Comparison of ENCODE assay signal across 12 cellular contexts in the genomic region with DNA sequence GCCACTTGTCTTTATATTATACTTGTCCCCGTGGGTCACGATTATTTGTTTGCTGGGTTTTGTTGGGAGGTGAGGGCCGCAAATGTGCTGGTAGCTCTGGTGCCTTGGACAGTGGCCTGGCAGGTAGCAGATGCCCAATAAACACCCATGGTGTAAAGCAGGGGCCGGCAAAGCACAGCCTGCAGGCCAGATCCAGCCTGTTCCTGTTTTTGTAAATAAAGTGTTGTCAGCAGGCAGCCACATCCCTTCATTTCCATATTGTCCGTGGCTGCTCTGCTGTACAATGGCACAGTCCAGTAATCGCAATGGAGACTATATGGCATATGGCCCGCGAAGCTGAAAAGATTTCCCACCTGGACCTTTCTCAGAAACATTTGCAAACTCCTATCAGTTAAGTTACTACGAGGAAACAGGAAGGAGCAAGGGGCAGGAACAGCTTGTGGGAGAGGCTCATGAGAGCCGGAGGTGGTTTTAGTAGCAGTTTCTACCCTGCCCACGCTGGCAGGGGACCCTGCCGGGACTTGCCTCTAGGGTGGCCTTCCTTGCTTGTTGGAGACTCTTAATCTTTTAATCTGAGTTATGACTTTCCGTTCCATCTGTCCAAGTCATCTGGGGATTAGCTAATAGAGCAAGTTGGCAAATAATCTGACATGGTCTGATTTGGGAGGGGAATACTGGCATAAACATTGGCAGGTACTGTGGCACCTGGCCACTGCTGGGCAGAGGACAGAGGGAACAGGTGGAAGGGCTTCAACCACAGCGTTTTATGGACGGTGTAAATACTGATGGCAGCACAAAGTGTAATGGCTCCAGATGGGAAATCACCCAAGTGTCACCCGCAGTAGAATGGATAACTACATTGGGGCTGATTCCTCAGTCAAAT. TPM values are rescaled to one million over a fixed set of nuclear protein-coding genes. Genes with fewer than 3 reads are reported as not detected.
DNase-seq lines count a peak whose midpoint lies in the region; ATAC-seq lines count a peak whose summit lies in the region.
"Had no signal": no experiment of that assay in that cellular context is flagged by ENCODE, and none has a peak within 500 bp of the region (broad histone marks: within the 10 kb centered on the region; RNA-seq: fewer than 3 reads in every experiment).

No MANE protein-coding gene starts in this region.

- H3K4me1 Mint-ChIP-seq in stimulated activated effector memory CD8-positive, alpha-beta T cell treated with anti-CD3 and anti-CD28 coated beads, Interleukin-12 subunit alpha, Interleukin-12 subunit beta, amount 100 ng/mL, for 72 hours: no peaks in the 10 kb centered on the region
- H3K4me1 Mint-ChIP-seq: activated CD4-positive, alpha-beta T cell treated with anti-CD3 and anti-CD28 coated beads for 36 hours; activated naive CD4-positive, alpha-beta T cell treated with anti-CD3 and anti-CD28 coated beads, Interleukin-2, amount 50 U/mL, for 24 hours had no signal

- no peak overlapping the region for H3K4me3 Mint-ChIP-seq in stimulated activated effector memory CD8-positive, alpha-beta T cell treated with anti-CD3 and anti-CD28 coated beads, Interleukin-12 subunit alpha, Interleukin-12 subunit beta, amount 100 ng/mL, for 72 hours
- H3K4me3 Mint-ChIP-seq: activated CD4-positive, alpha-beta T cell treated with anti-CD3 and anti-CD28 coated beads for 36 hours; activated naive CD4-positive, alpha-beta T cell treated with anti-CD3 and anti-CD28 coated beads, Interleukin-2, amount 50 U/mL, for 24 hours had no signal

- H3K4me1 ChIP-seq in esophagus (ENCODE audit: control insufficient read depth in 2 of 2, insufficient read depth in 2 of 2, low read length in 1 of 2): peaks cover 0 to 5% of the 10 kb centered on the region in 2 donors

- 39 to 54% methylated on average over 16 of the region's 16 CpGs for WGBS in esophagus, 2 donors

- no peaks in the 10 kb centered on the region for H3K36me3 Mint-ChIP-seq in stimulated activated effector memory CD8-positive, alpha-beta T cell treated with anti-CD3 and anti-CD28 coated beads, Interleukin-12 subunit alpha, Interleukin-12 subunit beta, amount 100 ng/mL, for 72 hours
- H3K36me3 Mint-ChIP-seq: activated naive CD4-positive, alpha-beta T cell treated with anti-CD3 and anti-CD28 coated beads, Interleukin-2, amount 50 U/mL, for 24 hours had no signal

- H3K9me3 Mint-ChIP-seq in stimulated activated effector memory CD8-positive, alpha-beta T cell treated with anti-CD3 and anti-CD28 coated beads, Interleukin-12 subunit alpha, Interleukin-12 subunit beta, amount 100 ng/mL, for 72 hours: no peaks in the 10 kb centered on the region
- H3K9me3 Mint-ChIP-seq: activated naive CD4-positive, alpha-beta T cell treated with anti-CD3 and anti-CD28 coated beads, Interleukin-2, amount 50 U/mL, for 24 hours had no signal

- no peak overlapping the region for H3K27ac Mint-ChIP-seq in stimulated activated effector memory CD8-positive, alpha-beta T cell treated with anti-CD3 and anti-CD28 coated beads, Interleukin-12 subunit alpha, Interleukin-12 subunit beta, amount 100 ng/mL, for 72 hours
- H3K27ac Mint-ChIP-seq: activated CD4-positive, alpha-beta T cell treated with anti-CD3 and anti-CD28 coated beads for 36 hours; activated naive CD4-positive, alpha-beta T cell treated with anti-CD3 and anti-CD28 coated beads, Interleukin-2, amount 50 U/mL, for 24 hours had no signal

- DNase-seq in OCI-M1 (lab: John Stamatoyannopoulos, UW): peak; percentile 69
- peak in 5 of 49 donors; percentile 3 to 39 (median 14) for DNase-seq in substantia nigra (lab: John Stamatoyannopoulos, UW)
- DNase-seq in stimulated activated CD4-positive, alpha-beta T cell treated with anti-CD3 and anti-CD28 coated beads, Interleukin-4, amount 100 ng/mL, for 4 hours: no peak
- DNase-seq in HuH-7.5 (ENCODE audit: low spot score): no peak
- DNase-seq in stimulated activated effector memory CD8-positive, alpha-beta T cell treated with anti-CD3 and anti-CD28 coated beads, Interleukin-12 subunit alpha, Interleukin-12 subunit beta, amount 100 ng/mL, for 72 hours (ENCODE audit: low spot score in 2 of 2): no peak
- DNase-seq: activated CD4-positive, alpha-beta T cell treated with anti-CD3 and anti-CD28 coated beads for 36 hours; Kasumi-1; left cardiac atrium; stimulated activated naive CD4-positive, alpha-beta T cell had no signal

- no peaks in the 10 kb centered on the region for H3K9me3 ChIP-seq in esophagus (ENCODE audit: control insufficient read depth in 2 of 2, insufficient read depth in 1 of 2, low read depth in 1 of 2, low read length in 1 of 2)

- H3K36me3 ChIP-seq in esophagus (ENCODE audit: control insufficient read depth in 2 of 2, insufficient read depth in 2 of 2, low read length in 1 of 2): no peaks in the 10 kb centered on the region

- H3K27me3 ChIP-seq in esophagus (ENCODE audit: control insufficient read depth in 1 of 2, insufficient read depth in 2 of 2, low read length in 2 of 2): no peaks in the 10 kb centered on the region

- H3K27ac ChIP-seq in esophagus (ENCODE audit: low read depth in 2 of 2, low read length in 1 of 2) (peak overlapping the region; percentile 54 to 78), substantia nigra (ENCODE audit: low read depth, low read length, poor library complexity, severe bottlenecking) (peak overlapping the region; percentile 70)

- no peak overlapping the region for H3K4me3 ChIP-seq in esophagus (ENCODE audit: low read depth in 1 of 2, low read length in 2 of 2)

- ATAC-seq in GM19463 (IDR thresholded peaks at IDR 0.05; ENCODE audit: unreplicated experiment): peak; percentile 71
- no peak for ATAC-seq in stimulated activated effector memory CD8-positive, alpha-beta T cell treated with anti-CD3 and anti-CD28 coated beads, Interleukin-12 subunit alpha, Interleukin-12 subunit beta, amount 100 ng/mL, for 72 hours
- ATAC-seq: activated CD4-positive, alpha-beta T cell treated with anti-CD3 and anti-CD28 coated beads for 36 hours had no signal

RNA-seq across cellular contexts. Expression of a gene that starts 19.6 kb away (rescaled TPM):
- under 1 TPM; 0.06 to 0.16 TPM for polyA plus RNA-seq in esophagus
